ENCODE assay signal across 11 cellular contexts in the genomic region with DNA sequence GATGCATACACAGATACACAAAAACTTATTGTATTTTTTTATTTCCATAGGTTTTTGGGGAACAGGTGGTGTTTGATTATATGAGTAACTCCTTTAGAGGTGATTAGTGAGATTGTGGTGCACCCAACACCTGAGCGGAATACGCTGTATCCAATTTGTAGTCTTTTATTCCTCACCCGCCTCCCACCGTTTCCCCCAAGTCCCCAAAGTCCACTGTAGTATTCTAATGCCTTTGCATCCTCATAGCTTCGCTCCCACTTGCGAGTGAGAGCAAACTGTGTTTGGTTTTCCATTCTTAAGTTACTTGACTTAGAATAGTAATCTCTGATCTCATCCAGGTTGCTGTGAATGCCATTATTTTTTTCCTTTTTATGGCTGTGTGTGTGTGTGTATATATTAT. TPM values are rescaled to one million over a fixed set of nuclear protein-coding genes. Genes with fewer than 3 reads are reported as not detected.
"Had no signal": no experiment of that assay in that cellular context is flagged by ENCODE, and none has a peak within 500 bp of the region (broad histone marks: within the 10 kb centered on the region; RNA-seq: fewer than 3 reads in every experiment).

No MANE protein-coding gene starts in this region.

RNA-seq across cellular contexts. Expression of a gene that starts 17.3 kb away (rescaled TPM):
- total RNA-seq: activated CD4-positive, alpha-beta memory T cell treated with anti-CD3 and anti-CD28 coated beads, Interleukin-2, amount 10 ng/mL, durations not matched to agents 7 days and 5 days; activated naive CD8-positive, alpha-beta T cell treated with anti-CD3 and anti-CD28 coated beads, Interleukin-2, amount 10 ng/mL, durations not matched to agents 7 days and 5 days; activated T-helper 2 cell treated with anti-CD3 and anti-CD28 coated beads, Interferon-gamma antibody, Interleukin-2, Interleukin-4, amounts not matched to agents 10 μg/mL and 5 μg/mL and 100 μg/mL, durations not matched to agents 14 hours and 24 hours and 36 hours; astrocyte; body of pancreas; breast epithelium; MCF 10A; PC-9; Right ventricle myocardium superior had no signal
- polyA plus RNA-seq: adipose tissue, IgD-negative memory B cell had no signal
